8 cellular contexts compared by ENCODE assay signal in the genomic region with DNA sequence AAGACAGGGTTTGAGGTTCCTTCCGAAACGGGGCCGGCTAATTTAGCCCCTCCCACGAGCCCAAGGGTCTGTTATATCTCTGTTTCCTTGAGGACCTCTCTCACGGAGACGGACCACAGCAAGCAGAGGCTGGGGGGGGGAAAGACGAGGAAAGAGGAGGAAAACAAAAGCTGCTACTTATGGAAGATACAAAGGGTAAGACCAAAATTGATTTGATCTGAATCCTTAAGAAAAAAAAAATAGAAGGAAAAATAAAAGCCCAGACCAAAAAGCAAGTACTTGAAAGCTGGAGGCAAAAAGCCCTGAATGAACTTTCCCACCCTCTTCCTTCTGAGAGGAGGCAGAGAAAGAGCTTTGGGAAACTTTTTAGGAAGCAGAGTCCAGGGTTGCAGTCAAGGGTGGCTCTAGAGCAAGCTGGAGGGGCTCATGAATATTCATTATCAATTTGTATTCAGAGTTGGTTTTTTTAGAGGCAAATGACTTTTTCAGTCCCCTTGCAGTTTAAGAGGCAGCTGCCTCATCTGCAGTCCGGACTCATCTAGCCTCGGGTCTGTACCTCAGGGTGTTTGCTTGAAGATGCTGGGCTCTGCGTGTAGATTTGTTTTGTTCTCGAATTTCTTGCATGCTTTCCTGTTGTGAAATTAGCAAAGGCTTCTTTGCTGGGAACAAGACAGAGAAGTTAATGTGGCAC. TPM values are rescaled to one million over a fixed set of nuclear protein-coding genes. Genes with fewer than 3 reads are reported as not detected.
DNase-seq lines count a peak whose midpoint lies in the region; ATAC-seq and TF ChIP-seq lines count a peak whose summit lies in the region.

A gene with protein sequence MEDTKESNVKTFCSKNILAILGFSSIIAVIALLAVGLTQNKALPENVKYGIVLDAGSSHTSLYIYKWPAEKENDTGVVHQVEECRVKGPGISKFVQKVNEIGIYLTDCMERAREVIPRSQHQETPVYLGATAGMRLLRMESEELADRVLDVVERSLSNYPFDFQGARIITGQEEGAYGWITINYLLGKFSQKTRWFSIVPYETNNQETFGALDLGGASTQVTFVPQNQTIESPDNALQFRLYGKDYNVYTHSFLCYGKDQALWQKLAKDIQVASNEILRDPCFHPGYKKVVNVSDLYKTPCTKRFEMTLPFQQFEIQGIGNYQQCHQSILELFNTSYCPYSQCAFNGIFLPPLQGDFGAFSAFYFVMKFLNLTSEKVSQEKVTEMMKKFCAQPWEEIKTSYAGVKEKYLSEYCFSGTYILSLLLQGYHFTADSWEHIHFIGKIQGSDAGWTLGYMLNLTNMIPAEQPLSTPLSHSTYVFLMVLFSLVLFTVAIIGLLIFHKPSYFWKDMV (plus strand): TSS at position 103 of the 691 bp plus-strand sequence. CDS start 77 bp downstream, at position 180.

- peak within 1 kb of the TSS; percentile 72 for H2AFZ ChIP-seq in Loucy (ENCODE audit: low read length)

- H3K9me3 ChIP-seq in Loucy (ENCODE audit: insufficient read depth, low read depth, low read length): no peaks in the 10 kb centered on the region
- no peaks in the 10 kb centered on the region for H3K9me3 ChIP-seq in upper lobe of left lung
- H3K9me3 ChIP-seq in SJCRH30 (replicated peaks): no peaks in the 10 kb centered on the region

- ATAC-seq in GM18502 (IDR thresholded peaks at IDR 0.05; ENCODE audit: poor library complexity, unreplicated experiment) (peak; percentile 23), upper lobe of left lung (ENCODE audit: low FRiP score in 2 of 2) (peak; percentile 16 to 54)

- no peaks in the 10 kb centered on the region for H3F3A ChIP-seq in Loucy (ENCODE audit: low read depth)

- H3K27me3 ChIP-seq in Loucy (ENCODE audit: insufficient read depth, low read length, poor library complexity, severe bottlenecking): no peaks in the 10 kb centered on the region
- H3K27me3 ChIP-seq in upper lobe of left lung: no peaks in the 10 kb centered on the region
- H3K27me3 ChIP-seq in SJCRH30: no peaks in the 10 kb centered on the region

- TF ChIP-seq EP300 in upper lobe of left lung (IDR thresholded peaks at IDR 0.05): peak in 1 of 4 donors; percentile 10

- no peaks in the 10 kb centered on the region for H3K9me2 ChIP-seq in Loucy (replicated peaks; ENCODE audit: low read depth, low read length)

- H3K36me3 ChIP-seq in Loucy (ENCODE audit: insufficient read depth, low read length) (no peaks in the 10 kb centered on the region), upper lobe of left lung (no peaks in the 10 kb centered on the region), SJCRH30 (no peaks in the 10 kb centered on the region)

- H3K79me2 ChIP-seq in Loucy (ENCODE audit: insufficient read depth, low read length): no peaks in the 10 kb centered on the region

- TF ChIP-seq CTCF in Loucy (conservative IDR thresholded peaks at IDR 0.05; ENCODE audit: low read length) (no peak), upper lobe of left lung (IDR thresholded peaks at IDR 0.05) (no peak)

- H3K4me3 ChIP-seq in Loucy (ENCODE audit: low read length, poor library complexity, severe bottlenecking) (no peak within 1 kb of the TSS), upper lobe of left lung (peak within 1 kb of the TSS; percentile 2 to 45 (median 38)), SJCRH30 (no peak within 1 kb of the TSS)

- no peak within 1 kb of the TSS for H3K9ac ChIP-seq in Loucy (ENCODE audit: low read depth, low read length, poor library complexity, severe bottlenecking)

- no peak within 1 kb of the TSS for H3K4me2 ChIP-seq in Loucy (ENCODE audit: low read depth, low read length, poor library complexity, severe bottlenecking)

- peak within 1 kb of the TSS; percentile 77 to 90 (median 86) for H3K27ac ChIP-seq in upper lobe of left lung
- no peak within 1 kb of the TSS for H3K27ac ChIP-seq in SJCRH30

- H4K20me1 ChIP-seq in Loucy (ENCODE audit: insufficient read depth, low read length, poor library complexity, severe bottlenecking): no peaks in the 10 kb centered on the region

- peak in 1 of 4 donors; percentile 62 for TF ChIP-seq POLR2A in upper lobe of left lung (IDR thresholded peaks at IDR 0.05)

- H3K4me1 ChIP-seq in Loucy (ENCODE audit: insufficient read depth, low read length, poor library complexity, severe bottlenecking) (peaks cover 4% of the 10 kb centered on the region), upper lobe of left lung (peaks cover 0 to 27% (median 12%) of the 10 kb centered on the region in 4 donors), SJCRH30 (no peaks in the 10 kb centered on the region)

- WGBS in upper lobe of left lung, 2 donors: 6% methylated on average over 11 of the region's 11 CpGs

- DNase-seq in dermis blood vessel endothelial cell (peak; percentile 49), mesenteric fat pad (ENCODE audit: low spot score) (no peak), upper lobe of left lung (peak in 1 of 2 donors; percentile 25), SJCRH30 (no peak), NCI-H2029 treated with DMSO at 0.1 percent for 48 hours (lab: John Stamatoyannopoulos, UW) (no peak), OCI-M2 (lab: John Stamatoyannopoulos, UW; ENCODE audit: unreplicated experiment) (no peak)

RNA-seq across cellular contexts. Expression of the gene that starts here (rescaled TPM):
- 32.2 and 54.4 TPM in 2 replicates for total RNA-seq in dermis blood vessel endothelial cell
- 25.4 TPM for total RNA-seq in mesenteric fat pad
- total RNA-seq in upper lobe of left lung: 10 to 100 TPM; 18.0 to 45.4 (median 22.3) TPM
- total RNA-seq in SJCRH30 (2014; rRNA removed; shearing (Covaris generic)): 0.30 TPM in 1 of 2 replicates, not detected in the other

Comparison
In these comparisons a context has a peak if more than half of its experiments do, and no peak if none do; other contexts are left out.
1. RNA of the gene that starts here (total RNA-seq): 32.2 to 54.4 TPM in dermis blood vessel endothelial cell, 25.4 TPM in mesenteric fat pad (single experiment) and 18.0 to 45.4 TPM in upper lobe of left lung; 0.30 TPM in SJCRH30; every median in the first group is over 10 times any median in the second.
2. H3K4me3 ChIP-seq: peak in upper lobe of left lung (4 of 4); none in Loucy (single experiment) and SJCRH30 (single experiment).